9 cellular contexts compared by ENCODE assay signal in genomic region chrX:55135171-55135570, GRCh38.
DNase-seq lines count a peak whose midpoint lies in the region; ATAC-seq and TF ChIP-seq lines count a peak whose summit lies in the region.
"Had no signal": no experiment of that assay in that cellular context is flagged by ENCODE, and none has a peak within 500 bp of the region (broad histone marks: within the 10 kb centered on the region; RNA-seq: fewer than 3 reads in every experiment).

No MANE protein-coding gene starts in this region.

- no peak for TF ChIP-seq POLR2A in NB4 (IDR thresholded peaks at IDR 0.05; ENCODE audit: extremely low read depth, insufficient read length)

- DNase-seq in NCI-H1105 treated with DMSO at 0.1 percent for 48 hours (lab: John Stamatoyannopoulos, UW) (peak; percentile 13), NCI-H1105 (lab: John Stamatoyannopoulos, UW) (no peak), NB4 (ENCODE audit: low read depth) (peak; percentile 22), germinal center (ENCODE audit: low spot score) (peak; percentile 3), retinal pigment epithelial cell (ENCODE audit: low read depth) (peak; percentile 2), NCI-H774 (lab: John Stamatoyannopoulos, UW) (no peak)
- DNase-seq in activated T-cell treated with anti-CD3 and anti-CD28 coated beads, Interleukin-2, amount 50 U/mL, for 1 hour: peak; percentile 28

- peak; percentile 19 for TF ChIP-seq CTCF in NB4 (IDR thresholded peaks at IDR 0.05; ENCODE audit: low read depth, low read length)
- TF ChIP-seq CTCF in retinal pigment epithelial cell (conservative IDR thresholded peaks at IDR 0.05; ENCODE audit: low read depth, low read length): peak; percentile 55

- no peak for ATAC-seq in HG03460 (IDR thresholded peaks at IDR 0.05; ENCODE audit: unreplicated experiment)

- H3K4me3 ChIP-seq in NB4 (ENCODE audit: low read depth, low read length): no peak overlapping the region
- H3K4me3 ChIP-seq in retinal pigment epithelial cell (ENCODE audit: low read length): no peak overlapping the region
- H3K4me3 ChIP-seq: BLaER1 had no signal

Comparison
In these comparisons a context has a peak if more than half of its experiments do, and no peak if none do; other contexts are left out.
1. DNase-seq: peak in NCI-H1105 treated with DMSO at 0.1 percent for 48 hours (single experiment), NB4 (single experiment), activated T-cell treated with anti-CD3 and anti-CD28 coated beads, Interleukin-2, amount 50 U/mL, for 1 hour (single experiment), germinal center (single experiment) and retinal pigment epithelial cell (single experiment); none in NCI-H1105 (single experiment) and NCI-H774 (single experiment).